Comparison of ENCODE assay signal across 10 cellular contexts in the genomic region with DNA sequence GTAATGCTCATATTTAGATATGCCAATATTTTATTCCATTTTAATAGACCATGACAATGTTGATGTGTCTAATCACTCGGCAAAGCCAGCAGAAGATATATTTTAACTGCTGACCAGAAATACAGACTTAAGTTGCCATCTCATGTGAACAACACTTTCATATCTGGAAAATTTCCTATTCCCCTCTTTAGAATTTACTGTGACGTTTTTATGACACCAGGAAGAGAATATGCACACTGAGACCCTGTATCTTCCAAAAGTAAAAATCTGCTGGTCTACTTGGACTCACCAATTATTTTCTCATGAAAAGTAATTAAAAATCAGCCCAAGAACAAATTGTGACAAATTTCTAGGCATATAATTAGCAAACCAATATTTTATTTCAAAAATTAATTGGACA. TPM values are rescaled to one million over a fixed set of nuclear protein-coding genes. Genes with fewer than 3 reads are reported as not detected.
DNase-seq lines count a peak whose midpoint lies in the region; ATAC-seq and TF ChIP-seq lines count a peak whose summit lies in the region.
"Had no signal": no experiment of that assay in that cellular context is flagged by ENCODE, and none has a peak within 500 bp of the region (broad histone marks: within the 10 kb centered on the region; RNA-seq: fewer than 3 reads in every experiment).

No MANE protein-coding gene starts in this region.

- H3K9me3 Mint-ChIP-seq in Caco-2 (ENCODE audit: unreplicated experiment) = no peaks in the 10 kb centered on the region

- H3K27me3 ChIP-seq in Caco-2 (replicated peaks; ENCODE audit: control insufficient read depth, insufficient read depth, low read length) (no peaks in the 10 kb centered on the region), endocrine pancreas (ENCODE audit: control insufficient read depth, insufficient read depth, low read length) (no peaks in the 10 kb centered on the region), neuron (ENCODE audit: insufficient read depth, low read length) (no peaks in the 10 kb centered on the region)

- POLR2A ChIA-PET in Caco-2 (lab: Charles Lee) = no interaction called here

- H2AFZ ChIP-seq in neuron (ENCODE audit: low read depth, low read length) = no peak overlapping the region

- H3K9ac ChIP-seq in endocrine pancreas (ENCODE audit: control insufficient read depth, insufficient read depth, low read length) = no peak overlapping the region

- intact Hi-C loops in Caco-2 (cut with micrococcal nuclease; ENCODE audit: unreplicated experiment) = loop anchor here (5.0 kb wide), 1 partner anchor 638 kb away; no protein-coding TSS in a partner anchor

- peaks cover 10% of the 10 kb centered on the region; the same call in 1 of the 2 replicates for H3K4me1 ChIP-seq in Caco-2
- H3K4me1 ChIP-seq in endocrine pancreas (ENCODE audit: control insufficient read depth, insufficient read depth, low read length) = peaks cover 23% of the 10 kb centered on the region
- H3K4me1 ChIP-seq in neuron (ENCODE audit: insufficient read depth, low read length) = peaks cover 40% of the 10 kb centered on the region

- H3K9me3 ChIP-seq in Caco-2 (no peaks in the 10 kb centered on the region), endocrine pancreas (ENCODE audit: control insufficient read depth, low read length) (no peaks in the 10 kb centered on the region), neuron (ENCODE audit: low read length) (no peaks in the 10 kb centered on the region)

- peak overlapping the region; percentile 84 for H3K27ac Mint-ChIP-seq in Caco-2 (ENCODE audit: unreplicated experiment)

- DNase-seq in Caco-2 (no peak), NCI-H69 (lab: John Stamatoyannopoulos, UW) (peak; percentile 7), glomerular visceral epithelial cell (ENCODE audit: extremely low spot score) (no peak), AML-193 (lab: John Stamatoyannopoulos, UW) (no peak)
- DNase-seq: NCI-H774 had no signal

- H3K4me1 Mint-ChIP-seq in Caco-2 (ENCODE audit: low read depth, unreplicated experiment) = peaks cover 9% of the 10 kb centered on the region

- no peaks in the 10 kb centered on the region for H3K27me3 Mint-ChIP-seq in Caco-2 (ENCODE audit: insufficient read depth, unreplicated experiment)

- no peak for TF ChIP-seq CTCF in Caco-2 (IDR thresholded peaks at IDR 0.05; ENCODE audit: insufficient read depth in 1 of 2, low read depth in 1 of 2, low read length in 1 of 2, severe bottlenecking in 1 of 2, unreplicated experiment in 1 of 2)

- ATAC-seq in GM18517 (IDR thresholded peaks at IDR 0.05; ENCODE audit: unreplicated experiment) (no peak), GM19455 (IDR thresholded peaks at IDR 0.05; ENCODE audit: unreplicated experiment) (no peak)

- H3K36me3 ChIP-seq in Caco-2 (ENCODE audit: control insufficient read depth, insufficient read depth, low read length) = 0 out of 2 replicates have a peak, but pooled peaks cover 2% of the 10 kb centered on the region
- H3K36me3 ChIP-seq in endocrine pancreas (ENCODE audit: control insufficient read depth, insufficient read depth, low read length) = no peaks in the 10 kb centered on the region
- peaks cover 16% of the 10 kb centered on the region for H3K36me3 ChIP-seq in neuron (ENCODE audit: insufficient read depth, low read length)

- no TSS peak for BruUV-seq in Caco-2 (replicated peaks; lab: Mats Ljungman, UMichigan)

- H3K4me3 Mint-ChIP-seq in Caco-2 (ENCODE audit: unreplicated experiment) = peak overlapping the region; percentile 94

- CTCF ChIA-PET in Caco-2 (lab: Charles Lee) = no interaction called here

- peaks cover 24% of the 10 kb centered on the region for H3K36me3 Mint-ChIP-seq in Caco-2 (ENCODE audit: insufficient read depth, unreplicated experiment)

- H3K4me3 ChIP-seq in Caco-2 (ENCODE audit: low read depth, low read length) (peak overlapping the region; percentile 84), endocrine pancreas (ENCODE audit: control insufficient read depth, insufficient read depth, low read length) (peak overlapping the region; percentile 100), neuron (ENCODE audit: low read length) (peak overlapping the region; percentile 91)

RNA-seq across cellular contexts. Expression of a gene that starts 2.1 kb away (rescaled TPM):
- total RNA-seq in Caco-2 (2022) = 75.6 and 85.0 TPM in 2 replicates

RNA-seq across cellular contexts. Expression of a gene that starts 2.5 kb away (rescaled TPM):
- 35.8 and 38.1 TPM in 2 replicates for total RNA-seq in Caco-2 (2022)

RNA-seq across cellular contexts. Expression of a gene that starts 45.2 kb away (rescaled TPM):
- total RNA-seq in Caco-2 (2022) = 0.16 and 0.43 TPM in 2 replicates
- total RNA-seq: subcutaneous adipose tissue had no signal
